ENCODE assay signal across 8 cellular contexts in the genomic region with DNA sequence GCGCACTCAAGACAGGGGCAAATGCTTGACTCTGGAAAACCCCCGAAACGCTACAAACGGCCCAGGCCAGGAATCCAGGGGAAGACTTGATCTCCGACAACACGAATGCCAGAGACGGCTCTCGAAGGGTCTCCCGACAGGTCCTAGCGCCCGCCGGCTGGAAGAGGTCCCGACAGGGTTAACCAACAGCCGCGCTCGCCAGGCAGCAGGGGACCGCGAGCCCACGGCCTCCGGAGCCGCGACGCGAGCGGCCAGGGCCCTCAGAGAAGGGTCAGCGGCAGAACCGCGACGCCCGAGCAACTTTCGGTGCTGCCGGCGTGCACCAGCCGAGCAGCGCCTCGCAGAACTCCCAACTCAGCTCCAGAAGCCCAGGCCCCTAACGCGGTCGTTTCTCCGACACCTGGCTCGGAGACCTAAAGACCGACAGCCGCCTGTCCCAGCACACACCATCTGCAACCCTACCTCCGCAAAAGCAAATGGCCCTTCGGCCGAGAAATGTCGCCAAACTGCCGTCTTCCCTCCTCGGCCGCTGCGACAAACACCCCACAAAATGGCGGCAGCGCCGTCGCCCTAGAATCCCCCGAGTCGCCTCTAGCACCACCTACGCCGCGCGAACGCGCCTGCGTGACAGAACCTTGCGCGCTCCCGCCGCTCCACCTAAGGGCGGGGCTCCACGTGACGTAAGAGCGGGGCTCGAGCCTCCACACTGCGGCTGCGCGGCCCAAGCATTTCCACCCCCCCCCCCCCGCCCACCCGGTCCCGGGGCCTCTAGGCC. TPM values are rescaled to one million over a fixed set of nuclear protein-coding genes. Genes with fewer than 3 reads are reported as not detected.
DNase-seq lines count a peak whose midpoint lies in the region; ATAC-seq, FAIRE-seq and TF ChIP-seq lines count a peak whose summit lies in the region.

TSS of gene CLK4 (minus strand) at position 567 of the 775 bp plus-strand sequence. CDS start 3,634 bp downstream, outside the sequence.

- no peak for FAIRE-seq in pancreas (lab: Jason Lieb, UNC)

- peak; percentile 98 for DNase-seq in GM12865 (ENCODE audit: low read depth)
- DNase-seq in NCI-H1105 treated with DMSO at 0.1 percent for 48 hours (lab: John Stamatoyannopoulos, UW): peak; percentile 68
- peak; percentile 99 for DNase-seq in activated naive CD8-positive, alpha-beta T cell treated with anti-CD3 and anti-CD28 coated beads, Interleukin-2, amount 10 ng/mL, durations not matched to agents 7 days and 5 days
- DNase-seq in Right ventricle myocardium inferior (ENCODE audit: missing footprints): peak; percentile 99
- peak; percentile 92 to 99 (median 96) for DNase-seq in pancreas
- DNase-seq in thyroid gland: peak; percentile 95 to 96

- TF ChIP-seq POLR2A in thyroid gland (IDR thresholded peaks at IDR 0.05): peak in 1 of 2 donors; percentile 93

- H4K20me1 ChIP-seq in SU-DHL-6 (ENCODE audit: low read depth, low read length): 0 out of 2 replicates have a peak, but pooled peaks cover 4% of the 10 kb centered on the region

- 0 to 1% methylated on average over 77 to 79 of the region's 79 CpGs for WGBS in pancreas, 2 donors
- whole genome bisulfite sequencing in thyroid gland, 2 donors: 0% methylated on average over 33 to 46 of the region's 79 CpGs

- ATAC-seq in HG02678 (IDR thresholded peaks at IDR 0.05; ENCODE audit: unreplicated experiment) (peak; percentile 77), Right ventricle myocardium inferior (peak; percentile 98), pancreas (peak; percentile 93 to 98 (median 96))
- peak; percentile 90 for ATAC-seq in activated naive CD8-positive, alpha-beta T cell treated with anti-CD3 and anti-CD28 coated beads, Interleukin-2, amount 10 ng/mL, durations not matched to agents 7 days and 5 days (ENCODE audit: low read depth)

- H3K36me3 Mint-ChIP-seq in activated naive CD8-positive, alpha-beta T cell treated with anti-CD3 and anti-CD28 coated beads, Interleukin-2, amount 10 ng/mL, durations not matched to agents 7 days and 5 days: peaks cover 7% of the 10 kb centered on the region

- no peaks in the 10 kb centered on the region for H3K9me2 ChIP-seq in SU-DHL-6 (replicated peaks; ENCODE audit: insufficient read depth, low read length)

- peak within 1 kb of the TSS; percentile 99 for H2AFZ ChIP-seq in SU-DHL-6 (ENCODE audit: low read depth, low read length, severe bottlenecking)

- no peaks in the 10 kb centered on the region; the same call in 1 of the 2 replicates for H3F3A ChIP-seq in SU-DHL-6 (ENCODE audit: insufficient read depth)

- peak within 1 kb of the TSS; percentile 97 for H3K9ac ChIP-seq in SU-DHL-6 (ENCODE audit: low read length)

- no peaks in the 10 kb centered on the region for H3K27me3 ChIP-seq in SU-DHL-6 (ENCODE audit: low read length)
- no peaks in the 10 kb centered on the region for H3K27me3 ChIP-seq in pancreas
- no peaks in the 10 kb centered on the region for H3K27me3 ChIP-seq in thyroid gland

- intact Hi-C loops in Right ventricle myocardium inferior (cut with DNase I) (loop anchor here (1.0 to 5.0 kb wide), 2 partner anchors 104 to 231 kb away; partner anchors contain the start of genes ZNF354A and ZNF354B), pancreas (cut with DNase I) (no loop called here), thyroid gland (cut with DNase I) (no loop called here)

- peaks cover 6% of the 10 kb centered on the region for H3K27me3 Mint-ChIP-seq in activated naive CD8-positive, alpha-beta T cell treated with anti-CD3 and anti-CD28 coated beads, Interleukin-2, amount 10 ng/mL, durations not matched to agents 7 days and 5 days

- peak within 1 kb of the TSS; percentile 83 for H3K4me3 Mint-ChIP-seq in activated naive CD8-positive, alpha-beta T cell treated with anti-CD3 and anti-CD28 coated beads, Interleukin-2, amount 10 ng/mL, durations not matched to agents 7 days and 5 days

- POLR2A ChIA-PET in activated naive CD8-positive, alpha-beta T cell treated with anti-CD3 and anti-CD28 coated beads, Interleukin-2, amount 10 ng/mL, durations not matched to agents 7 days and 5 days (lab: Charles Lee): interaction anchor here (0.8 to 1.6 kb wide), 3 partner anchors 17 to 924 kb away, joined by 3 to 7 read pairs (median 3); partner anchors contain the start of gene RUFY1

- peaks cover 45% of the 10 kb centered on the region for H3K79me2 ChIP-seq in SU-DHL-6 (ENCODE audit: insufficient read depth, low read length)

- H3K36me3 ChIP-seq in SU-DHL-6 (ENCODE audit: low read length) (peaks cover 10% of the 10 kb centered on the region; the same call in 1 of the 2 replicates), pancreas (peaks cover 0 to 12% (median 8%) of the 10 kb centered on the region in 3 donors), thyroid gland (peaks cover 0 to 12% of the 10 kb centered on the region in 2 donors)

- H3K4me3 ChIP-seq in GM12865 (ENCODE audit: low read depth, low read length): peak within 1 kb of the TSS; percentile 69
- H3K4me3 ChIP-seq in SU-DHL-6 (ENCODE audit: insufficient read depth, low read length, poor library complexity, severe bottlenecking): peak within 1 kb of the TSS; percentile 95
- peak within 1 kb of the TSS; percentile 53 to 91 (median 85) for H3K4me3 ChIP-seq in pancreas
- H3K4me3 ChIP-seq in thyroid gland (replicated peaks in 1 of 3): peak within 1 kb of the TSS; percentile 81 to 88 (median 85)

- H3K4me1 ChIP-seq in pancreas: peaks cover 0 to 16% (median 15%) of the 10 kb centered on the region in 3 donors
- H3K4me1 ChIP-seq in thyroid gland: peaks cover 17 to 23% of the 10 kb centered on the region in 2 donors

- peaks cover 3% of the 10 kb centered on the region for H3K9me3 Mint-ChIP-seq in activated naive CD8-positive, alpha-beta T cell treated with anti-CD3 and anti-CD28 coated beads, Interleukin-2, amount 10 ng/mL, durations not matched to agents 7 days and 5 days

- H3K9me3 ChIP-seq in SU-DHL-6 (ENCODE audit: insufficient read depth, low read length) (no peaks in the 10 kb centered on the region), pancreas (no peaks in the 10 kb centered on the region), thyroid gland (no peaks in the 10 kb centered on the region)

- peak within 1 kb of the TSS; percentile 70 for H3K4me2 ChIP-seq in SU-DHL-6 (ENCODE audit: low read depth, low read length, poor library complexity, severe bottlenecking)

- H3K4me1 Mint-ChIP-seq in activated naive CD8-positive, alpha-beta T cell treated with anti-CD3 and anti-CD28 coated beads, Interleukin-2, amount 10 ng/mL, durations not matched to agents 7 days and 5 days: peaks cover 14% of the 10 kb centered on the region

- H3K27ac Mint-ChIP-seq in activated naive CD8-positive, alpha-beta T cell treated with anti-CD3 and anti-CD28 coated beads, Interleukin-2, amount 10 ng/mL, durations not matched to agents 7 days and 5 days: peak within 1 kb of the TSS; percentile 97

- TF ChIP-seq CTCF in GM12865 (IDR thresholded peaks at IDR 0.05; ENCODE audit: insufficient read depth, low read depth, low read length, missing control alignments) (no peak), SU-DHL-6 (IDR thresholded peaks at IDR 0.05; ENCODE audit: insufficient read depth, low read length, poor library complexity, severe bottlenecking) (no peak), pancreas (IDR thresholded peaks at IDR 0.05) (no peak), thyroid gland (IDR thresholded peaks at IDR 0.05) (peak in 1 of 6 experiments; percentile 23)

- H3K27ac ChIP-seq in SU-DHL-6 (ENCODE audit: low read depth, low read length) (peak within 1 kb of the TSS; percentile 66), pancreas (peak within 1 kb of the TSS; percentile 94 to 98 (median 94)), thyroid gland (peak within 1 kb of the TSS; percentile 95 to 99 (median 97))

RNA-seq across cellular contexts. Expression of gene CLK4, which starts in this region (rescaled TPM):
- total RNA-seq in activated naive CD8-positive, alpha-beta T cell treated with anti-CD3 and anti-CD28 coated beads, Interleukin-2, amount 10 ng/mL, durations not matched to agents 7 days and 5 days: 10 to 100 TPM; 48.3 to 56.8 TPM
- total RNA-seq in Right ventricle myocardium inferior (20.5 TPM), pancreas (10 to 100 TPM; 10.6 to 24.9 (median 17.9) TPM), thyroid gland (10 to 100 TPM; 35.8 to 91.2 (median 70.3) TPM)
- polyA plus RNA-seq in pancreas: 10 to 100 TPM; 36.4 to 47.0 TPM

Comparison
In these comparisons a context has a peak if more than half of its experiments do, and no peak if none do; other contexts are left out.
1. Peak in every context shown above with its lines: DNase-seq, ATAC-seq, H3K4me3 ChIP-seq and H3K27ac ChIP-seq.